ENCODE assay signal across 1 cellular context in the genomic region with DNA sequence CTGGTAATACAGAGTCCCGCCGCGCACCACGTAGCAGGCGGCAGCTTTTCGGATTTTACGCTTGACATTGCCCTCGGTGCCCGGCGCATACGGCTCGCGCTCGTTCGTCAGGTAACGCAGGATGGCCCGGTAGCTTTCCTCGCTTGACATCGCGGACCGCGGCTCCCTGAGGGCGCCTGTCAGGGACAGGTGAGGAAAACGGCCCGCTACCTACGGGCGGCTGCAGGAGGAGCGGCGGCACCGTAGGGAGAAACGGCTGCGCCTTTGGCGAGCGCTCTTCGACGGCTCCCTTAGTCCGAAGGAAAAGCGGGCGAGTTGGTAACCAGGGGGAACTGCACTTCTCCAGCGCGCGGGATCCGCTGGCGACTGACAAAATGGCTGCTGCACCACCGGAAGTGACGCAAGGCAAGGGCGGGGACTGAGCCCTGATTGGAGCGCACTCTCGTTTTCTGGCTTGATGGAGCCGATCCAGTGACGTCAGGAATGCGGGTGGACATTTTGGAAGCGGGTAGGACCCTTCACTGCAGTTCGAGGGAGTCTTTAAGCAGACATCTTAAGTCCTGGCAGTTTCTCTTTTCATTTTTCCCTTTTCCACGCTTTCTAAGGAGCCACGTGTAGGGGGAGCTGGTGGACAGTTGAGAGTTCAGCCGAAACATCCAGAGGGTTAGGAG.
TF ChIP-seq lines count a peak whose summit lies in the region.

A gene with protein sequence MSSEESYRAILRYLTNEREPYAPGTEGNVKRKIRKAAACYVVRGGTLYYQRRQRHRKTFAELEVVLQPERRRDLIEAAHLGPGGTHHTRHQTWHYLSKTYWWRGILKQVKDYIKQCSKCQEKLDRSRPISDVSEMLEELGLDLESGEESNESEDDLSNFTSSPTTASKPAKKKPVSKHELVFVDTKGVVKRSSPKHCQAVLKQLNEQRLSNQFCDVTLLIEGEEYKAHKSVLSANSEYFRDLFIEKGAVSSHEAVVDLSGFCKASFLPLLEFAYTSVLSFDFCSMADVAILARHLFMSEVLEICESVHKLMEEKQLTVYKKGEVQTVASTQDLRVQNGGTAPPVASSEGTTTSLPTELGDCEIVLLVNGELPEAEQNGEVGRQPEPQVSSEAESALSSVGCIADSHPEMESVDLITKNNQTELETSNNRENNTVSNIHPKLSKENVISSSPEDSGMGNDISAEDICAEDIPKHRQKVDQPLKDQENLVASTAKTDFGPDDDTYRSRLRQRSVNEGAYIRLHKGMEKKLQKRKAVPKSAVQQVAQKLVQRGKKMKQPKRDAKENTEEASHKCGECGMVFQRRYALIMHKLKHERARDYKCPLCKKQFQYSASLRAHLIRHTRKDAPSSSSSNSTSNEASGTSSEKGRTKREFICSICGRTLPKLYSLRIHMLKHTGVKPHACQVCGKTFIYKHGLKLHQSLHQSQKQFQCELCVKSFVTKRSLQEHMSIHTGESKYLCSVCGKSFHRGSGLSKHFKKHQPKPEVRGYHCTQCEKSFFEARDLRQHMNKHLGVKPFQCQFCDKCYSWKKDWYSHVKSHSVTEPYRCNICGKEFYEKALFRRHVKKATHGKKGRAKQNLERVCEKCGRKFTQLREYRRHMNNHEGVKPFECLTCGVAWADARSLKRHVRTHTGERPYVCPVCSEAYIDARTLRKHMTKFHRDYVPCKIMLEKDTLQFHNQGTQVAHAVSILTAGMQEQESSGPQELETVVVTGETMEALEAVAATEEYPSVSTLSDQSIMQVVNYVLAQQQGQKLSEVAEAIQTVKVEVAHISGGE (minus strand): TSS at position 368 of the 671 bp plus-strand sequence. CDS start 218 bp downstream, at position 150.

TF ChIP-seq in HEK293, 187 proteins besides CTCF, POLR2A, EP300 and RAD21 (continued from another document and continues in another):
- TF ChIP-seq, protein P1, sequence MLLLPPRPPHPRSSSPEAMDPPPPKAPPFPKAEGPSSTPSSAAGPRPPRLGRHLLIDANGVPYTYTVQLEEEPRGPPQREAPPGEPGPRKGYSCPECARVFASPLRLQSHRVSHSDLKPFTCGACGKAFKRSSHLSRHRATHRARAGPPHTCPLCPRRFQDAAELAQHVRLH (tag by site-specific recombination; IDR thresholded peaks at IDR 0.05), result 0 out of 2 replicates have a peak, but pooled peaks have one; percentile 53
- TF ChIP-seq, protein P2, sequence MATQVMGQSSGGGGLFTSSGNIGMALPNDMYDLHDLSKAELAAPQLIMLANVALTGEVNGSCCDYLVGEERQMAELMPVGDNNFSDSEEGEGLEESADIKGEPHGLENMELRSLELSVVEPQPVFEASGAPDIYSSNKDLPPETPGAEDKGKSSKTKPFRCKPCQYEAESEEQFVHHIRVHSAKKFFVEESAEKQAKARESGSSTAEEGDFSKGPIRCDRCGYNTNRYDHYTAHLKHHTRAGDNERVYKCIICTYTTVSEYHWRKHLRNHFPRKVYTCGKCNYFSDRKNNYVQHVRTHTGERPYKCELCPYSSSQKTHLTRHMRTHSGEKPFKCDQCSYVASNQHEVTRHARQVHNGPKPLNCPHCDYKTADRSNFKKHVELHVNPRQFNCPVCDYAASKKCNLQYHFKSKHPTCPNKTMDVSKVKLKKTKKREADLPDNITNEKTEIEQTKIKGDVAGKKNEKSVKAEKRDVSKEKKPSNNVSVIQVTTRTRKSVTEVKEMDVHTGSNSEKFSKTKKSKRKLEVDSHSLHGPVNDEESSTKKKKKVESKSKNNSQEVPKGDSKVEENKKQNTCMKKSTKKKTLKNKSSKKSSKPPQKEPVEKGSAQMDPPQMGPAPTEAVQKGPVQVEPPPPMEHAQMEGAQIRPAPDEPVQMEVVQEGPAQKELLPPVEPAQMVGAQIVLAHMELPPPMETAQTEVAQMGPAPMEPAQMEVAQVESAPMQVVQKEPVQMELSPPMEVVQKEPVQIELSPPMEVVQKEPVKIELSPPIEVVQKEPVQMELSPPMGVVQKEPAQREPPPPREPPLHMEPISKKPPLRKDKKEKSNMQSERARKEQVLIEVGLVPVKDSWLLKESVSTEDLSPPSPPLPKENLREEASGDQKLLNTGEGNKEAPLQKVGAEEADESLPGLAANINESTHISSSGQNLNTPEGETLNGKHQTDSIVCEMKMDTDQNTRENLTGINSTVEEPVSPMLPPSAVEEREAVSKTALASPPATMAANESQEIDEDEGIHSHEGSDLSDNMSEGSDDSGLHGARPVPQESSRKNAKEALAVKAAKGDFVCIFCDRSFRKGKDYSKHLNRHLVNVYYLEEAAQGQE (tag by site-specific recombination; IDR thresholded peaks at IDR 0.05), result no peak
- TF ChIP-seq ZIC2 (tag by site-specific recombination; IDR thresholded peaks at IDR 0.05) (no peak), ZNF544 (tag by site-specific recombination; IDR thresholded peaks at IDR 0.05) (no peak), KLF10 (tag by site-specific recombination; IDR thresholded peaks at IDR 0.05) (peak; percentile 61; the same call in 1 of the 2 replicates), ZNF785 (tag by site-specific recombination; IDR thresholded peaks at IDR 0.05) (no peak), ZNF423 (tag by site-specific recombination; IDR thresholded peaks at IDR 0.05) (no peak), HOXC10 (CRISPR knock-in tag; IDR thresholded peaks at IDR 0.05) (no peak), ZNF621 (tag by site-specific recombination; IDR thresholded peaks at IDR 0.05) (no peak), FEZF1 (tag by site-specific recombination; IDR thresholded peaks at IDR 0.05) (no peak), ZFP3 (tag by site-specific recombination; IDR thresholded peaks at IDR 0.05; ENCODE audit: low read depth) (no peak), ZNF664 (tag by site-specific recombination; IDR thresholded peaks at IDR 0.05) (0 out of 2 replicates have a peak, but pooled peaks have one; percentile 29), GFI1B (tag by site-specific recombination; IDR thresholded peaks at IDR 0.05) (no peak), ZNF24 (tag by site-specific recombination; IDR thresholded peaks at IDR 0.05) (0 out of 2 replicates have a peak, but pooled peaks have one; percentile 26), ZNF654 (tag by site-specific recombination; IDR thresholded peaks at IDR 0.05; ENCODE audit: low read depth) (peak; percentile 42), ZNF416 (tag by site-specific recombination; IDR thresholded peaks at IDR 0.05) (no peak), ZSCAN16 (tag by site-specific recombination; IDR thresholded peaks at IDR 0.05) (no peak), KLF8 (tag by site-specific recombination; IDR thresholded peaks at IDR 0.05) (peak; percentile 71), ZNF658 (tag by site-specific recombination; IDR thresholded peaks at IDR 0.05) (no peak), ZBTB48 (tag by site-specific recombination; IDR thresholded peaks at IDR 0.05) (no peak), ZNF157 (tag by site-specific recombination; IDR thresholded peaks at IDR 0.05) (no peak), ZNF239 (tag by site-specific recombination; IDR thresholded peaks at IDR 0.05) (no peak), ZNF624 (tag by site-specific recombination; IDR thresholded peaks at IDR 0.05) (no peak), ZNF670 (tag by site-specific recombination; IDR thresholded peaks at IDR 0.05; ENCODE audit: low read depth) (no peak), SCRT2 (tag by site-specific recombination; IDR thresholded peaks at IDR 0.05) (no peak)
- TF ChIP-seq, protein P3, sequence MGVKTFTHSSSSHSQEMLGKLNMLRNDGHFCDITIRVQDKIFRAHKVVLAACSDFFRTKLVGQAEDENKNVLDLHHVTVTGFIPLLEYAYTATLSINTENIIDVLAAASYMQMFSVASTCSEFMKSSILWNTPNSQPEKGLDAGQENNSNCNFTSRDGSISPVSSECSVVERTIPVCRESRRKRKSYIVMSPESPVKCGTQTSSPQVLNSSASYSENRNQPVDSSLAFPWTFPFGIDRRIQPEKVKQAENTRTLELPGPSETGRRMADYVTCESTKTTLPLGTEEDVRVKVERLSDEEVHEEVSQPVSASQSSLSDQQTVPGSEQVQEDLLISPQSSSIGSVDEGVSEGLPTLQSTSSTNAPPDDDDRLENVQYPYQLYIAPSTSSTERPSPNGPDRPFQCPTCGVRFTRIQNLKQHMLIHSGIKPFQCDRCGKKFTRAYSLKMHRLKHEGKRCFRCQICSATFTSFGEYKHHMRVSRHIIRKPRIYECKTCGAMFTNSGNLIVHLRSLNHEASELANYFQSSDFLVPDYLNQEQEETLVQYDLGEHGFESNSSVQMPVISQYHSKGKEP (tag by site-specific recombination; IDR thresholded peaks at IDR 0.05), result no peak
- TF ChIP-seq, protein P4, sequence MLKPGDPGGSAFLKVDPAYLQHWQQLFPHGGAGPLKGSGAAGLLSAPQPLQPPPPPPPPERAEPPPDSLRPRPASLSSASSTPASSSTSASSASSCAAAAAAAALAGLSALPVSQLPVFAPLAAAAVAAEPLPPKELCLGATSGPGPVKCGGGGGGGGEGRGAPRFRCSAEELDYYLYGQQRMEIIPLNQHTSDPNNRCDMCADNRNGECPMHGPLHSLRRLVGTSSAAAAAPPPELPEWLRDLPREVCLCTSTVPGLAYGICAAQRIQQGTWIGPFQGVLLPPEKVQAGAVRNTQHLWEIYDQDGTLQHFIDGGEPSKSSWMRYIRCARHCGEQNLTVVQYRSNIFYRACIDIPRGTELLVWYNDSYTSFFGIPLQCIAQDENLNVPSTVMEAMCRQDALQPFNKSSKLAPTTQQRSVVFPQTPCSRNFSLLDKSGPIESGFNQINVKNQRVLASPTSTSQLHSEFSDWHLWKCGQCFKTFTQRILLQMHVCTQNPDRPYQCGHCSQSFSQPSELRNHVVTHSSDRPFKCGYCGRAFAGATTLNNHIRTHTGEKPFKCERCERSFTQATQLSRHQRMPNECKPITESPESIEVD (tag by site-specific recombination; IDR thresholded peaks at IDR 0.05), result no peak
- TF ChIP-seq, protein P5, sequence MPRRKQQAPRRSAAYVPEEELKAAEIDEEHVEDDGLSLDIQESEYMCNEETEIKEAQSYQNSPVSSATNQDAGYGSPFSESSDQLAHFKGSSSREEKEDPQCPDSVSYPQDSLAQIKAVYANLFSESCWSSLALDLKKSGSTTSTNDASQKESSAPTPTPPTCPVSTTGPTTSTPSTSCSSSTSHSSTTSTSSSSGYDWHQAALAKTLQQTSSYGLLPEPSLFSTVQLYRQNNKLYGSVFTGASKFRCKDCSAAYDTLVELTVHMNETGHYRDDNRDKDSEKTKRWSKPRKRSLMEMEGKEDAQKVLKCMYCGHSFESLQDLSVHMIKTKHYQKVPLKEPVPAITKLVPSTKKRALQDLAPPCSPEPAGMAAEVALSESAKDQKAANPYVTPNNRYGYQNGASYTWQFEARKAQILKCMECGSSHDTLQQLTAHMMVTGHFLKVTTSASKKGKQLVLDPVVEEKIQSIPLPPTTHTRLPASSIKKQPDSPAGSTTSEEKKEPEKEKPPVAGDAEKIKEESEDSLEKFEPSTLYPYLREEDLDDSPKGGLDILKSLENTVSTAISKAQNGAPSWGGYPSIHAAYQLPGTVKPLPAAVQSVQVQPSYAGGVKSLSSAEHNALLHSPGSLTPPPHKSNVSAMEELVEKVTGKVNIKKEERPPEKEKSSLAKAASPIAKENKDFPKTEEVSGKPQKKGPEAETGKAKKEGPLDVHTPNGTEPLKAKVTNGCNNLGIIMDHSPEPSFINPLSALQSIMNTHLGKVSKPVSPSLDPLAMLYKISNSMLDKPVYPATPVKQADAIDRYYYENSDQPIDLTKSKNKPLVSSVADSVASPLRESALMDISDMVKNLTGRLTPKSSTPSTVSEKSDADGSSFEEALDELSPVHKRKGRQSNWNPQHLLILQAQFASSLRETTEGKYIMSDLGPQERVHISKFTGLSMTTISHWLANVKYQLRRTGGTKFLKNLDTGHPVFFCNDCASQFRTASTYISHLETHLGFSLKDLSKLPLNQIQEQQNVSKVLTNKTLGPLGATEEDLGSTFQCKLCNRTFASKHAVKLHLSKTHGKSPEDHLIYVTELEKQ (tag by site-specific recombination; IDR thresholded peaks at IDR 0.05; ENCODE audit: borderline replicate concordance), result no peak
- TF ChIP-seq, protein P6, sequence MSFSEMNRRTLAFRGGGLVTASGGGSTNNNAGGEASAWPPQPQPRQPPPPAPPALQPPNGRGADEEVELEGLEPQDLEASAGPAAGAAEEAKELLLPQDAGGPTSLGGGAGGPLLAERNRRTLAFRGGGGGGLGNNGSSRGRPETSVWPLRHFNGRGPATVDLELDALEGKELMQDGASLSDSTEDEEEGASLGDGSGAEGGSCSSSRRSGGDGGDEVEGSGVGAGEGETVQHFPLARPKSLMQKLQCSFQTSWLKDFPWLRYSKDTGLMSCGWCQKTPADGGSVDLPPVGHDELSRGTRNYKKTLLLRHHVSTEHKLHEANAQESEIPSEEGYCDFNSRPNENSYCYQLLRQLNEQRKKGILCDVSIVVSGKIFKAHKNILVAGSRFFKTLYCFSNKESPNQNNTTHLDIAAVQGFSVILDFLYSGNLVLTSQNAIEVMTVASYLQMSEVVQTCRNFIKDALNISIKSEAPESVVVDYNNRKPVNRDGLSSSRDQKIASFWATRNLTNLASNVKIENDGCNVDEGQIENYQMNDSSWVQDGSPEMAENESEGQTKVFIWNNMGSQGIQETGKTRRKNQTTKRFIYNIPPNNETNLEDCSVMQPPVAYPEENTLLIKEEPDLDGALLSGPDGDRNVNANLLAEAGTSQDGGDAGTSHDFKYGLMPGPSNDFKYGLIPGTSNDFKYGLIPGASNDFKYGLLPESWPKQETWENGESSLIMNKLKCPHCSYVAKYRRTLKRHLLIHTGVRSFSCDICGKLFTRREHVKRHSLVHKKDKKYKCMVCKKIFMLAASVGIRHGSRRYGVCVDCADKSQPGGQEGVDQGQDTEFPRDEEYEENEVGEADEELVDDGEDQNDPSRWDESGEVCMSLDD (tag by site-specific recombination; IDR thresholded peaks at IDR 0.05), result no peak
- TF ChIP-seq, protein P7, sequence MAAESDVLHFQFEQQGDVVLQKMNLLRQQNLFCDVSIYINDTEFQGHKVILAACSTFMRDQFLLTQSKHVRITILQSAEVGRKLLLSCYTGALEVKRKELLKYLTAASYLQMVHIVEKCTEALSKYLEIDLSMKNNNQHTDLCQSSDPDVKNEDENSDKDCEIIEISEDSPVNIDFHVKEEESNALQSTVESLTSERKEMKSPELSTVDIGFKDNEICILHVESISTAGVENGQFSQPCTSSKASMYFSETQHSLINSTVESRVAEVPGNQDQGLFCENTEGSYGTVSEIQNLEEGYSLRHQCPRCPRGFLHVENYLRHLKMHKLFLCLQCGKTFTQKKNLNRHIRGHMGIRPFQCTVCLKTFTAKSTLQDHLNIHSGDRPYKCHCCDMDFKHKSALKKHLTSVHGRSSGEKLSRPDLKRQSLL (tag by site-specific recombination; IDR thresholded peaks at IDR 0.05), result peak; percentile 78; the same call in 1 of the 2 replicates
- TF ChIP-seq, protein P8, sequence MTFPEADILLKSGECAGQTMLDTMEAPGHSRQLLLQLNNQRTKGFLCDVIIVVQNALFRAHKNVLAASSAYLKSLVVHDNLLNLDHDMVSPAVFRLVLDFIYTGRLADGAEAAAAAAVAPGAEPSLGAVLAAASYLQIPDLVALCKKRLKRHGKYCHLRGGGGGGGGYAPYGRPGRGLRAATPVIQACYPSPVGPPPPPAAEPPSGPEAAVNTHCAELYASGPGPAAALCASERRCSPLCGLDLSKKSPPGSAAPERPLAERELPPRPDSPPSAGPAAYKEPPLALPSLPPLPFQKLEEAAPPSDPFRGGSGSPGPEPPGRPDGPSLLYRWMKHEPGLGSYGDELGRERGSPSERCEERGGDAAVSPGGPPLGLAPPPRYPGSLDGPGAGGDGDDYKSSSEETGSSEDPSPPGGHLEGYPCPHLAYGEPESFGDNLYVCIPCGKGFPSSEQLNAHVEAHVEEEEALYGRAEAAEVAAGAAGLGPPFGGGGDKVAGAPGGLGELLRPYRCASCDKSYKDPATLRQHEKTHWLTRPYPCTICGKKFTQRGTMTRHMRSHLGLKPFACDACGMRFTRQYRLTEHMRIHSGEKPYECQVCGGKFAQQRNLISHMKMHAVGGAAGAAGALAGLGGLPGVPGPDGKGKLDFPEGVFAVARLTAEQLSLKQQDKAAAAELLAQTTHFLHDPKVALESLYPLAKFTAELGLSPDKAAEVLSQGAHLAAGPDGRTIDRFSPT (tag by site-specific recombination; IDR thresholded peaks at IDR 0.05), result no peak
